20 cellular contexts compared by ENCODE assay signal in the genomic region with DNA sequence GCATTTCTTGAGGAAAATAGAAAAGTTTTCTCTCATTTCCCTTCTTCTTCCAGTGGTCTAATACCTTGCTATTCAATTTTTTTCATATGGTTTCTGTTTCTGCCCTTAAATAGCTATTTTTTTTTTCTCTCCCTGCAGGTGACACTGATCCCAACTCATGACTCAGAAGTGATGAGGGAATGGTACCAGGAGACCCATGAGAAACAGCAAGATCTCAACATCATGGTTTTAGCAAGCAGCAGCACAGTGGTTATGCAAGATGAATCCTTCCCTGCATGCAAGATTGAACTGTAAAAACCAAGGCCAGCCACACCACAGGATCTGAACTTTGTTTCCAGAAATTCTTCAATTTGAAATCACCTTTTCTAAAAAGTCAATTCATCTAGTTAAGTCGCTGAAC.
DNase-seq lines count a peak whose midpoint lies in the region; ATAC-seq and TF ChIP-seq lines count a peak whose summit lies in the region.
"Had no signal": no experiment of that assay in that cellular context is flagged by ENCODE, and none has a peak within 500 bp of the region (broad histone marks: within the 10 kb centered on the region; RNA-seq: fewer than 3 reads in every experiment).

No MANE protein-coding gene starts in this region.

- no peaks in the 10 kb centered on the region for H3K9me3 Mint-ChIP-seq in natural killer cell

- H3K4me1 ChIP-seq in SK-N-SH (ENCODE audit: control insufficient read depth in 1 of 2, insufficient read depth in 2 of 2, low read depth in 1 of 2, low read length in 1 of 2) (peaks cover 8 to 74% of the 10 kb centered on the region in 2 experiments), gastrocnemius medialis (no peaks in the 10 kb centered on the region)

- H3K36me3 ChIP-seq in SK-N-SH (replicated peaks in 1 of 2; ENCODE audit: control insufficient read depth in 1 of 2, insufficient read depth in 2 of 2, low read length in 1 of 2), result peaks cover 93 to 96% of the 10 kb centered on the region in 2 experiments
- H3K36me3 ChIP-seq in brain microvascular endothelial cell (replicated peaks), result peaks cover 68% of the 10 kb centered on the region
- H3K36me3 ChIP-seq in gastrocnemius medialis, result no peaks in the 10 kb centered on the region

- H3K27me3 ChIP-seq in SK-N-SH (ENCODE audit: insufficient read depth), result no peaks in the 10 kb centered on the region
- H3K27me3 ChIP-seq in brain microvascular endothelial cell (replicated peaks), result no peaks in the 10 kb centered on the region
- H3K27me3 ChIP-seq in gastrocnemius medialis, result no peaks in the 10 kb centered on the region

- no peak overlapping the region for H3K27ac Mint-ChIP-seq in natural killer cell

- peak overlapping the region; percentile 31; the same call in 1 of the 2 replicates for H3K4me2 ChIP-seq in SK-N-SH

- TF ChIP-seq POLR2A in gastrocnemius medialis (IDR thresholded peaks at IDR 0.05), result no peak

- H3K27me3 Mint-ChIP-seq in natural killer cell (ENCODE audit: low read depth in 2 of 2), result peaks cover 3 to 7% of the 10 kb centered on the region in 2 donors

- H3K79me2 ChIP-seq in SK-N-SH (ENCODE audit: insufficient read depth), result peaks cover 75% of the 10 kb centered on the region

- H2AFZ ChIP-seq in SK-N-SH (ENCODE audit: low read depth), result no peak overlapping the region

- no peak overlapping the region for H3K4me3 ChIP-seq in SK-N-SH (ENCODE audit: low read depth in 2 of 2, low read length in 1 of 2)
- H3K4me3 ChIP-seq in brain microvascular endothelial cell (ENCODE audit: low read depth, low read length), result no peak overlapping the region
- H3K4me3 ChIP-seq in gastrocnemius medialis, result no peak overlapping the region

- TF ChIP-seq RAD21 in SK-N-SH (IDR thresholded peaks at IDR 0.05; ENCODE audit: low read length), result no peak

- TF ChIP-seq EP300 in SK-N-SH (IDR thresholded peaks at IDR 0.05; ENCODE audit: borderline replicate concordance in 1 of 2, low read depth in 1 of 2, low read length in 1 of 2), result no peak

- peaks cover 67% of the 10 kb centered on the region for H4K20me1 ChIP-seq in SK-N-SH (ENCODE audit: insufficient read depth)

- no peaks in the 10 kb centered on the region for H3K9me2 ChIP-seq in SK-N-SH

- WGBS in SK-N-SH (ENCODE audit: low lambda C conversion rate), result 94% methylated on average over 1 of the region's 1 CpG

- no peak overlapping the region for H3K4me3 Mint-ChIP-seq in natural killer cell

- in situ Hi-C loops in brain microvascular endothelial cell (cut with HindIII; ENCODE audit: low pct_ligation_motif_present, low sequenced_read_pairs) (no loop called here), gastrocnemius medialis (cut with MboI; ENCODE audit: low sequenced_read_pairs in 4 of 4) (no loop called here)

- intact Hi-C loops in gastrocnemius medialis (cut with DNase I; ENCODE audit: low total_unique reads), result no loop called here
- intact Hi-C loops in natural killer cell (cut with micrococcal nuclease), result no loop called here

- ATAC-seq in SK-N-SH treated with all-trans-retinoic acid at 6 μM for 48 hours (no peak), gastrocnemius medialis (no peak), HG02678 (IDR thresholded peaks at IDR 0.05; ENCODE audit: unreplicated experiment) (no peak), natural killer cell (no peak)
- ATAC-seq: HCT116, Right ventricle myocardium inferior had no signal

- H3K9me3 ChIP-seq in SK-N-SH (no peaks in the 10 kb centered on the region), gastrocnemius medialis (no peaks in the 10 kb centered on the region)

- no peaks in the 10 kb centered on the region for H3K36me3 Mint-ChIP-seq in natural killer cell

- H3F3A ChIP-seq in SK-N-SH (replicated peaks; ENCODE audit: insufficient read depth), result peaks cover 93% of the 10 kb centered on the region

- no peaks in the 10 kb centered on the region for H3K4me1 Mint-ChIP-seq in natural killer cell

- POLR2A ChIA-PET in SK-N-SH (lab: Yijun Ruan, JAX), result no interaction called here

- H3K27ac ChIP-seq in SK-N-SH (ENCODE audit: low read depth in 2 of 2, low read length in 1 of 2) (peak overlapping the region in 1 of 2 experiments; percentile 94; a peak in 3 of 4 replicates), brain microvascular endothelial cell (peak overlapping the region; percentile 39), gastrocnemius medialis (no peak overlapping the region)
- H3K27ac ChIP-seq: 22Rv1 had no signal

- CTCF ChIA-PET in SK-N-SH (lab: Yijun Ruan, JAX), result interaction anchor here (0.7 kb wide), 1 partner anchor 682 kb away, joined by 3 read pairs; no protein-coding TSS in a partner anchor

- DNase-seq in SK-N-SH (no peak), brain microvascular endothelial cell (no peak), iris pigment epithelial cell (ENCODE audit: low read depth) (peak; percentile 53), NCI-H2227 treated with DMSO at 0.1 percent for 48 hours (lab: John Stamatoyannopoulos, UW) (no peak), gastrocnemius medialis (no peak), natural killer cell (no peak)
- DNase-seq: C1 segment of cervical spinal cord, COR-L47, DMS153, KBM-7, NCI-H1092, NCI-H187 treated with DMSO at 0.1 percent for 48 hours, NCI-H2171 treated with DMSO at 0.1 percent for 48 hours, NCI-H510A, NCI-H82 had no signal

- no peak for TF ChIP-seq CTCF in SK-N-SH (IDR thresholded peaks at IDR 0.05)
- TF ChIP-seq CTCF in brain microvascular endothelial cell (IDR thresholded peaks at IDR 0.05; ENCODE audit: low read depth, low read length, missing control alignments), result no peak
- no peak for TF ChIP-seq CTCF in gastrocnemius medialis (IDR thresholded peaks at IDR 0.05 in 4 of 5, conservative IDR thresholded peaks at IDR 0.05 in 1 of 5)
- no peak for TF ChIP-seq CTCF in natural killer cell (IDR thresholded peaks at IDR 0.05)

- no peak overlapping the region for H3K9ac ChIP-seq in SK-N-SH

TF ChIP-seq in SK-N-SH, 30 proteins besides CTCF, POLR2A, EP300 and RAD21 (continues in another document):
- TF ChIP-seq ELF1 (IDR thresholded peaks at IDR 0.05) (no peak), NFIC (IDR thresholded peaks at IDR 0.05; ENCODE audit: borderline replicate concordance) (no peak), MXI1 (IDR thresholded peaks at IDR 0.05; ENCODE audit: low read depth, low read length) (no peak), GATA2 (CRISPR knock-in tag; IDR thresholded peaks at IDR 0.05) (no peak), FOXM1 (IDR thresholded peaks at IDR 0.05; ENCODE audit: low read depth) (no peak), SIN3A (IDR thresholded peaks at IDR 0.05; ENCODE audit: borderline replicate concordance, low read depth, low read length) (no peak), FOXJ3 (CRISPR knock-in tag; IDR thresholded peaks at IDR 0.05) (no peak), TEAD4 (IDR thresholded peaks at IDR 0.05; ENCODE audit: borderline replicate concordance, insufficient read depth) (no peak)
- TF ChIP-seq, protein P1, sequence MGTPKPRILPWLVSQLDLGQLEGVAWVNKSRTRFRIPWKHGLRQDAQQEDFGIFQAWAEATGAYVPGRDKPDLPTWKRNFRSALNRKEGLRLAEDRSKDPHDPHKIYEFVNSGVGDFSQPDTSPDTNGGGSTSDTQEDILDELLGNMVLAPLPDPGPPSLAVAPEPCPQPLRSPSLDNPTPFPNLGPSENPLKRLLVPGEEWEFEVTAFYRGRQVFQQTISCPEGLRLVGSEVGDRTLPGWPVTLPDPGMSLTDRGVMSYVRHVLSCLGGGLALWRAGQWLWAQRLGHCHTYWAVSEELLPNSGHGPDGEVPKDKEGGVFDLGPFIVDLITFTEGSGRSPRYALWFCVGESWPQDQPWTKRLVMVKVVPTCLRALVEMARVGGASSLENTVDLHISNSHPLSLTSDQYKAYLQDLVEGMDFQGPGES (IDR thresholded peaks at IDR 0.05; ENCODE audit: low read depth, low read length), result no peak

TF ChIP-seq in SK-N-SH treated with all-trans-retinoic acid at 6 μM for 48 hours, 23 proteins besides CTCF, POLR2A, EP300 and RAD21 (continues in another document):
- TF ChIP-seq TCF4 (CRISPR knock-in tag; IDR thresholded peaks at IDR 0.05; ENCODE audit: borderline replicate concordance), result no peak
- TF ChIP-seq ZC3H10 (CRISPR knock-in tag; IDR thresholded peaks at IDR 0.05), result no peak
- no peak for TF ChIP-seq ISL1 (CRISPR knock-in tag; IDR thresholded peaks at IDR 0.05)
- TF ChIP-seq PPARA (CRISPR knock-in tag; IDR thresholded peaks at IDR 0.05; ENCODE audit: borderline replicate concordance), result no peak
- no peak for TF ChIP-seq PATZ1 (CRISPR knock-in tag; IDR thresholded peaks at IDR 0.05; ENCODE audit: borderline replicate concordance)
- TF ChIP-seq ZNF565 (CRISPR knock-in tag; conservative IDR thresholded peaks at IDR 0.05; ENCODE audit: low read depth), result no peak
- TF ChIP-seq ZNF70 (CRISPR knock-in tag; IDR thresholded peaks at IDR 0.05), result no peak
